ENCODE assay signal across 9 cellular contexts in genomic region chr7:80133361-80134104, GRCh38. TPM values are rescaled to one million over a fixed set of nuclear protein-coding genes. Genes with fewer than 3 reads are reported as not detected.
DNase-seq lines count a peak whose midpoint lies in the region; TF ChIP-seq lines count a peak whose summit lies in the region.
"Had no signal": no experiment of that assay in that cellular context is flagged by ENCODE, and none has a peak within 500 bp of the region (broad histone marks: within the 10 kb centered on the region; RNA-seq: fewer than 3 reads in every experiment).

No MANE protein-coding gene starts in this region.

- intact Hi-C loops in stomach (cut with DNase I; ENCODE audit: low total_unique reads) = loop anchor here (10.0 kb wide), 1 partner anchor 261 kb away; no protein-coding TSS in a partner anchor

- no peak overlapping the region for H3K27ac Mint-ChIP-seq in activated naive CD8-positive, alpha-beta T cell treated with anti-CD3 and anti-CD28 coated beads for 36 hours

- H3K9me3 ChIP-seq in stomach = no peaks in the 10 kb centered on the region
- H3K9me3 ChIP-seq in effector memory CD4-positive, alpha-beta T cell (ENCODE audit: control insufficient read depth, low read length) = no peaks in the 10 kb centered on the region
- H3K9me3 ChIP-seq: ovary had no signal

- no peaks in the 10 kb centered on the region for H3K36me3 ChIP-seq in stomach
- no peaks in the 10 kb centered on the region for H3K36me3 ChIP-seq in effector memory CD4-positive, alpha-beta T cell (ENCODE audit: control insufficient read depth, insufficient read depth, low read length)
- H3K36me3 ChIP-seq: ovary had no signal

- H3K4me1 ChIP-seq in stomach = peaks cover 1 to 36% (median 20%) of the 10 kb centered on the region in 4 donors
- H3K4me1 ChIP-seq in effector memory CD4-positive, alpha-beta T cell (ENCODE audit: control insufficient read depth, insufficient read depth, low read length, poor library complexity, severe bottlenecking) = peaks cover 7% of the 10 kb centered on the region

- H3K4me3 Mint-ChIP-seq in activated naive CD8-positive, alpha-beta T cell treated with anti-CD3 and anti-CD28 coated beads for 36 hours = peak overlapping the region; percentile 74

- peaks cover 0 to 7% (median 0%) of the 10 kb centered on the region in 3 donors for H3K27me3 ChIP-seq in stomach
- H3K27me3 ChIP-seq in effector memory CD4-positive, alpha-beta T cell (replicated peaks; ENCODE audit: control insufficient read depth, insufficient read depth, low read length, poor library complexity, severe bottlenecking) = no peaks in the 10 kb centered on the region
- H3K27me3 ChIP-seq: ovary had no signal

- peak overlapping the region in 2 of 4 donors; percentile 71 to 94 for H3K4me3 ChIP-seq in stomach
- no peak overlapping the region for H3K4me3 ChIP-seq in effector memory CD4-positive, alpha-beta T cell (ENCODE audit: insufficient read depth, low read depth, low read length, poor library complexity, severe bottlenecking)

- WGBS in stomach, 5 donors = 38 to 53% (median 51%) methylated on average over 8 of the region's 8 CpGs

- DNase-seq in DMS 273 (lab: John Stamatoyannopoulos, UW; ENCODE audit: unreplicated experiment) (peak; percentile 24), DMS 273 treated with DMSO at 0.1 percent for 48 hours (lab: John Stamatoyannopoulos, UW) (no peak), iPS-NIHi7 (ENCODE audit: extremely low spot score) (peak; percentile 14), stomach (no peak), HK-2 (ENCODE audit: unreplicated experiment) (no peak)
- DNase-seq in activated naive CD8-positive, alpha-beta T cell treated with anti-CD3 and anti-CD28 coated beads for 36 hours = no peak
- DNase-seq in effector memory CD4-positive, alpha-beta T cell = no peak
- DNase-seq in stimulated activated CD4-positive, alpha-beta T cell treated with anti-CD3 and anti-CD28 coated beads, Interleukin-4, amount 100 ng/mL, for 1 hour = no peak

- no peak for TF ChIP-seq EP300 in stomach (IDR thresholded peaks at IDR 0.05)

- no peaks in the 10 kb centered on the region for H3K36me3 Mint-ChIP-seq in activated naive CD8-positive, alpha-beta T cell treated with anti-CD3 and anti-CD28 coated beads for 36 hours

- H3K9me3 Mint-ChIP-seq in activated naive CD8-positive, alpha-beta T cell treated with anti-CD3 and anti-CD28 coated beads for 36 hours = no peaks in the 10 kb centered on the region

- no peak for TF ChIP-seq POLR2A in stomach (IDR thresholded peaks at IDR 0.05)

- H3K27ac ChIP-seq in stomach = peak overlapping the region; percentile 56 to 96 (median 92)
- no peak overlapping the region for H3K27ac ChIP-seq in effector memory CD4-positive, alpha-beta T cell (ENCODE audit: insufficient read depth, low read length, poor library complexity, severe bottlenecking)

- H3K4me1 Mint-ChIP-seq in activated naive CD8-positive, alpha-beta T cell treated with anti-CD3 and anti-CD28 coated beads for 36 hours = peaks cover 21% of the 10 kb centered on the region

- H3K27me3 Mint-ChIP-seq in activated naive CD8-positive, alpha-beta T cell treated with anti-CD3 and anti-CD28 coated beads for 36 hours = peaks cover 45% of the 10 kb centered on the region

- peak in 1 of 7 experiments; percentile 22 for TF ChIP-seq CTCF in stomach (IDR thresholded peaks at IDR 0.05)

RNA-seq across cellular contexts. Expression of gene GNAI1, which starts 1.1 kb away (rescaled TPM):
- total RNA-seq in activated naive CD8-positive, alpha-beta T cell treated with anti-CD3 and anti-CD28 coated beads for 36 hours = 1 to 10 TPM; 1.6 to 2.0 TPM
- 10 to 100 TPM in 4 of 5 donors, 1 to 10 TPM in 1; 2.6 to 62.4 (median 49.0) TPM for total RNA-seq in stomach
- polyA plus RNA-seq in stomach = 10 to 100 TPM; 13.3 to 18.5 (median 16.5) TPM

Comparison
In these comparisons a context has a peak if more than half of its experiments do, and no peak if none do; other contexts are left out.
1. DNase-seq: peak in DMS 273 (single experiment) and iPS-NIHi7 (single experiment); none in DMS 273 treated with DMSO at 0.1 percent for 48 hours (single experiment), activated naive CD8-positive, alpha-beta T cell treated with anti-CD3 and anti-CD28 coated beads for 36 hours (single experiment), stomach (single experiment), effector memory CD4-positive, alpha-beta T cell (0 of 3), HK-2 (single experiment) and stimulated activated CD4-positive, alpha-beta T cell treated with anti-CD3 and anti-CD28 coated beads, Interleukin-4, amount 100 ng/mL, for 1 hour (single experiment).